1 cellular context compared by ENCODE assay signal in the genomic region with DNA sequence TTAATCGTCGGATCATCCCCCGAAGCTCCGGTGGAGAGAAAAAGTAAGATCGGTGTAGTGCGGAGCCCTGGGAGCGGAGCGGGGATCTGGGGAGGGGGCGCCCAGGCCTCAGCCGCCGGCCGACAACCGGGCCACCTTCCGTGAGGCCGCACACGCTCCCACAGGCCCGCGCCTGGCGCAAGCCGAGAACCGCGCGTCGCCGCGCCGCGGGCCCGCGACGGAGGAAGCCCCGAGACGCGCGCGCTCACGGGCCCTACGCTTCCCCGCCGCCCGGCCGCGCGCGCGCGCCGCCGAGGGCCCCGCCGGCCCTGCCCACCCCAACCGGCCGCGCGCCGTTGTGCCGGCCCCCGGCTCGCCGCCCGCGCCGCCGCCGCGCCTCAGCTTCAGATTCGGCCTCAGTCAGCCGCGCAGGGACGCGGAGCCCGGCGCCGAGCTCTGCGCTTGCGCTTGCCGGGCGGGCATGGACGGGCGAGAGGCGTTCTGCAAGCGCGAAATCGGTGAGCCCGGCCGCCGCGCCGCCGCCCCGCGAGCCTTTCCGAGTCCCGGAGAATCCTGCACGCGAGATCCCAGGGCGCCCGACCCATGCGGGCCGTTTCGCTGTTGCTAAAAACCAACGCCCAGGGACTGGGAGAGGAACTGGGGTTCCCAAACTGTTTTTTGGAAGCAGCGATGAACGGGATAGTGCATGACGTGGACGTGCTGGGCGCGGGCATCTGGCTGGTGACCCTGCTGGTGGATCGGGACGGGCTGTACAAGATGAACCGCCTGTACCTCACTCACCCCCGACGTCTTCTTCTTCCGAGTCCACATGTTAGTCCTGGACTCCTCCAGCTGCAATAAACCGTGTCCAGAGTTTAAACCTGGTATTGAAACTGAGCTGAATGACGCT.
TF ChIP-seq lines count a peak whose summit lies in the region.

No MANE protein-coding gene starts in this region.

TF ChIP-seq in HepG2, 621 proteins besides CTCF, POLR2A, EP300 and RAD21 (continued from another document):
- 0 out of 2 replicates have a peak, but pooled peaks have one; percentile 53 for TF ChIP-seq ZMAT3 (CRISPR knock-in tag; conservative IDR thresholded peaks at IDR 0.05)
- TF ChIP-seq REL (CRISPR knock-in tag; conservative IDR thresholded peaks at IDR 0.05) = no peak
- TF ChIP-seq HNRNPLL (IDR thresholded peaks at IDR 0.05; ENCODE audit: low read depth, low read length, poor library complexity, severe bottlenecking) = peak; percentile 52
- TF ChIP-seq, protein P1, sequence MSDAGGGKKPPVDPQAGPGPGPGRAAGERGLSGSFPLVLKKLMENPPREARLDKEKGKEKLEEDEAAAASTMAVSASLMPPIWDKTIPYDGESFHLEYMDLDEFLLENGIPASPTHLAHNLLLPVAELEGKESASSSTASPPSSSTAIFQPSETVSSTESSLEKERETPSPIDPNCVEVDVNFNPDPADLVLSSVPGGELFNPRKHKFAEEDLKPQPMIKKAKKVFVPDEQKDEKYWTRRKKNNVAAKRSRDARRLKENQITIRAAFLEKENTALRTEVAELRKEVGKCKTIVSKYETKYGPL (CRISPR knock-in tag; IDR thresholded peaks at IDR 0.05) = no peak
- no peak for TF ChIP-seq ZNF775 (CRISPR knock-in tag; IDR thresholded peaks at IDR 0.05; ENCODE audit: borderline replicate concordance)
- TF ChIP-seq, protein P2, sequence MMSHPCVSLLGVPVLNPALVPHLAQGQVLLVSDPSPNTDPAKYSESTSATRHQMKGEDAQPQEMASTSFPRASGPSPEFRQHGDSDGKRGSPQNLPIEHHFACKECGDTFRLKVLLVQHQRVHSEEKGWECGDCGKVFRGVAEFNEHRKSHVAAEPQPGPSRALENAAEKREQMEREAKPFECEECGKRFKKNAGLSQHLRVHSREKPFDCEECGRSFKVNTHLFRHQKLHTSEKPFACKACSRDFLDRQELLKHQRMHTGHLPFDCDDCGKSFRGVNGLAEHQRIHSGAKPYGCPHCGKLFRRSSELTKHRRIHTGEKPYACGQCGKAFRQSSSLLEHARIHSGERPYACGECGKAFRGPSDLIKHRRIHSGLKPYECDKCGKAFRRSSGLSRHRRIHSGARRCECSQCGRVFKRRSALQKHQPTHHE (CRISPR knock-in tag; IDR thresholded peaks at IDR 0.05; ENCODE audit: borderline replicate concordance) = no peak
- TF ChIP-seq ZNF607 (CRISPR knock-in tag; IDR thresholded peaks at IDR 0.05; ENCODE audit: borderline replicate concordance) = no peak; the same call in 1 of the 2 replicates
- TF ChIP-seq MIER2 (CRISPR knock-in tag; IDR thresholded peaks at IDR 0.05) = no peak
- TF ChIP-seq ZNF207 (IDR thresholded peaks at IDR 0.05; ENCODE audit: borderline replicate concordance) = no peak
- TF ChIP-seq, protein P3, sequence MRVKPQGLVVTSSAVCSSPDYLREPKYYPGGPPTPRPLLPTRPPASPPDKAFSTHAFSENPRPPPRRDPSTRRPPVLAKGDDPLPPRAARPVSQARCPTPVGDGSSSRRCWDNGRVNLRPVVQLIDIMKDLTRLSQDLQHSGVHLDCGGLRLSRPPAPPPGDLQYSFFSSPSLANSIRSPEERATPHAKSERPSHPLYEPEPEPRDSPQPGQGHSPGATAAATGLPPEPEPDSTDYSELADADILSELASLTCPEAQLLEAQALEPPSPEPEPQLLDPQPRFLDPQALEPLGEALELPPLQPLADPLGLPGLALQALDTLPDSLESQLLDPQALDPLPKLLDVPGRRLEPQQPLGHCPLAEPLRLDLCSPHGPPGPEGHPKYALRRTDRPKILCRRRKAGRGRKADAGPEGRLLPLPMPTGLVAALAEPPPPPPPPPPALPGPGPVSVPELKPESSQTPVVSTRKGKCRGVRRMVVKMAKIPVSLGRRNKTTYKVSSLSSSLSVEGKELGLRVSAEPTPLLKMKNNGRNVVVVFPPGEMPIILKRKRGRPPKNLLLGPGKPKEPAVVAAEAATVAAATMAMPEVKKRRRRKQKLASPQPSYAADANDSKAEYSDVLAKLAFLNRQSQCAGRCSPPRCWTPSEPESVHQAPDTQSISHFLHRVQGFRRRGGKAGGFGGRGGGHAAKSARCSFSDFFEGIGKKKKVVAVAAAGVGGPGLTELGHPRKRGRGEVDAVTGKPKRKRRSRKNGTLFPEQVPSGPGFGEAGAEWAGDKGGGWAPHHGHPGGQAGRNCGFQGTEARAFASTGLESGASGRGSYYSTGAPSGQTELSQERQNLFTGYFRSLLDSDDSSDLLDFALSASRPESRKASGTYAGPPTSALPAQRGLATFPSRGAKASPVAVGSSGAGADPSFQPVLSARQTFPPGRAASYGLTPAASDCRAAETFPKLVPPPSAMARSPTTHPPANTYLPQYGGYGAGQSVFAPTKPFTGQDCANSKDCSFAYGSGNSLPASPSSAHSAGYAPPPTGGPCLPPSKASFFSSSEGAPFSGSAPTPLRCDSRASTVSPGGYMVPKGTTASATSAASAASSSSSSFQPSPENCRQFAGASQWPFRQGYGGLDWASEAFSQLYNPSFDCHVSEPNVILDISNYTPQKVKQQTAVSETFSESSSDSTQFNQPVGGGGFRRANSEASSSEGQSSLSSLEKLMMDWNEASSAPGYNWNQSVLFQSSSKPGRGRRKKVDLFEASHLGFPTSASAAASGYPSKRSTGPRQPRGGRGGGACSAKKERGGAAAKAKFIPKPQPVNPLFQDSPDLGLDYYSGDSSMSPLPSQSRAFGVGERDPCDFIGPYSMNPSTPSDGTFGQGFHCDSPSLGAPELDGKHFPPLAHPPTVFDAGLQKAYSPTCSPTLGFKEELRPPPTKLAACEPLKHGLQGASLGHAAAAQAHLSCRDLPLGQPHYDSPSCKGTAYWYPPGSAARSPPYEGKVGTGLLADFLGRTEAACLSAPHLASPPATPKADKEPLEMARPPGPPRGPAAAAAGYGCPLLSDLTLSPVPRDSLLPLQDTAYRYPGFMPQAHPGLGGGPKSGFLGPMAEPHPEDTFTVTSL (CRISPR knock-in tag; IDR thresholded peaks at IDR 0.05; ENCODE audit: borderline replicate concordance) = no peak
- TF ChIP-seq NR2C2 (CRISPR knock-in tag; IDR thresholded peaks at IDR 0.05; ENCODE audit: borderline replicate concordance) = no peak
- TF ChIP-seq, protein P4, sequence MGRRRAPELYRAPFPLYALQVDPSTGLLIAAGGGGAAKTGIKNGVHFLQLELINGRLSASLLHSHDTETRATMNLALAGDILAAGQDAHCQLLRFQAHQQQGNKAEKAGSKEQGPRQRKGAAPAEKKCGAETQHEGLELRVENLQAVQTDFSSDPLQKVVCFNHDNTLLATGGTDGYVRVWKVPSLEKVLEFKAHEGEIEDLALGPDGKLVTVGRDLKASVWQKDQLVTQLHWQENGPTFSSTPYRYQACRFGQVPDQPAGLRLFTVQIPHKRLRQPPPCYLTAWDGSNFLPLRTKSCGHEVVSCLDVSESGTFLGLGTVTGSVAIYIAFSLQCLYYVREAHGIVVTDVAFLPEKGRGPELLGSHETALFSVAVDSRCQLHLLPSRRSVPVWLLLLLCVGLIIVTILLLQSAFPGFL (CRISPR knock-in tag; IDR thresholded peaks at IDR 0.05) = 0 out of 2 replicates have a peak, but pooled peaks have one; percentile 41
- TF ChIP-seq ZZZ3 (CRISPR knock-in tag; IDR thresholded peaks at IDR 0.05; ENCODE audit: borderline replicate concordance) = no peak
- TF ChIP-seq ZNF781 (CRISPR knock-in tag; IDR thresholded peaks at IDR 0.05; ENCODE audit: borderline replicate concordance, not compliant biosample characterization) = peak; percentile 87
- TF ChIP-seq ZSCAN21 (CRISPR knock-in tag; IDR thresholded peaks at IDR 0.05; ENCODE audit: borderline replicate concordance) = no peak; the same call in 1 of the 2 replicates
- TF ChIP-seq KDM4B (CRISPR knock-in tag; IDR thresholded peaks at IDR 0.05) = no peak
- TF ChIP-seq, protein P5, sequence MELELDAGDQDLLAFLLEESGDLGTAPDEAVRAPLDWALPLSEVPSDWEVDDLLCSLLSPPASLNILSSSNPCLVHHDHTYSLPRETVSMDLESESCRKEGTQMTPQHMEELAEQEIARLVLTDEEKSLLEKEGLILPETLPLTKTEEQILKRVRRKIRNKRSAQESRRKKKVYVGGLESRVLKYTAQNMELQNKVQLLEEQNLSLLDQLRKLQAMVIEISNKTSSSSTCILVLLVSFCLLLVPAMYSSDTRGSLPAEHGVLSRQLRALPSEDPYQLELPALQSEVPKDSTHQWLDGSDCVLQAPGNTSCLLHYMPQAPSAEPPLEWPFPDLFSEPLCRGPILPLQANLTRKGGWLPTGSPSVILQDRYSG (CRISPR knock-in tag; IDR thresholded peaks at IDR 0.05) = peak; percentile 28; the same call in 1 of the 2 replicates
- peak; percentile 54; the same call in 1 of the 2 replicates for TF ChIP-seq HMG20B (CRISPR knock-in tag; conservative IDR thresholded peaks at IDR 0.05)
- TF ChIP-seq NR2F6 (IDR thresholded peaks at IDR 0.05) = no peak
- no peak for TF ChIP-seq NR2F6 (CRISPR knock-in tag; IDR thresholded peaks at IDR 0.05)
- no peak for TF ChIP-seq ZNF468 (CRISPR knock-in tag; IDR thresholded peaks at IDR 0.05)
- TF ChIP-seq, protein P6, sequence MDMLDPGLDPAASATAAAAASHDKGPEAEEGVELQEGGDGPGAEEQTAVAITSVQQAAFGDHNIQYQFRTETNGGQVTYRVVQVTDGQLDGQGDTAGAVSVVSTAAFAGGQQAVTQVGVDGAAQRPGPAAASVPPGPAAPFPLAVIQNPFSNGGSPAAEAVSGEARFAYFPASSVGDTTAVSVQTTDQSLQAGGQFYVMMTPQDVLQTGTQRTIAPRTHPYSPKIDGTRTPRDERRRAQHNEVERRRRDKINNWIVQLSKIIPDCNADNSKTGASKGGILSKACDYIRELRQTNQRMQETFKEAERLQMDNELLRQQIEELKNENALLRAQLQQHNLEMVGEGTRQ (IDR thresholded peaks at IDR 0.05; ENCODE audit: low read depth, low read length) = no peak
- TF ChIP-seq, protein P6 (CRISPR knock-in tag; IDR thresholded peaks at IDR 0.05; ENCODE audit: borderline replicate concordance) = no peak
- TF ChIP-seq RARG (CRISPR knock-in tag; IDR thresholded peaks at IDR 0.05; ENCODE audit: low read depth) = peak; percentile 46; the same call in 1 of the 2 replicates
- TF ChIP-seq ZNF331 (CRISPR knock-in tag; IDR thresholded peaks at IDR 0.05) = peak; percentile 50
- TF ChIP-seq DPF2 (CRISPR knock-in tag; IDR thresholded peaks at IDR 0.05; ENCODE audit: borderline replicate concordance, low read depth) = no peak
- TF ChIP-seq, protein P7, sequence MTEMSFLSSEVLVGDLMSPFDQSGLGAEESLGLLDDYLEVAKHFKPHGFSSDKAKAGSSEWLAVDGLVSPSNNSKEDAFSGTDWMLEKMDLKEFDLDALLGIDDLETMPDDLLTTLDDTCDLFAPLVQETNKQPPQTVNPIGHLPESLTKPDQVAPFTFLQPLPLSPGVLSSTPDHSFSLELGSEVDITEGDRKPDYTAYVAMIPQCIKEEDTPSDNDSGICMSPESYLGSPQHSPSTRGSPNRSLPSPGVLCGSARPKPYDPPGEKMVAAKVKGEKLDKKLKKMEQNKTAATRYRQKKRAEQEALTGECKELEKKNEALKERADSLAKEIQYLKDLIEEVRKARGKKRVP (CRISPR knock-in tag; IDR thresholded peaks at IDR 0.05) = no peak
- TF ChIP-seq KLF12 (CRISPR knock-in tag; IDR thresholded peaks at IDR 0.05; ENCODE audit: borderline replicate concordance) = no peak
- TF ChIP-seq ZNF33B (CRISPR knock-in tag; IDR thresholded peaks at IDR 0.05) = no peak
- TF ChIP-seq ONECUT2 (CRISPR knock-in tag; IDR thresholded peaks at IDR 0.05) = no peak
- TF ChIP-seq CENPT (CRISPR knock-in tag; IDR thresholded peaks at IDR 0.05; ENCODE audit: low read depth) = no peak
- TF ChIP-seq SCMH1 (CRISPR knock-in tag; IDR thresholded peaks at IDR 0.05; ENCODE audit: borderline replicate concordance) = no peak
- TF ChIP-seq, protein P8, sequence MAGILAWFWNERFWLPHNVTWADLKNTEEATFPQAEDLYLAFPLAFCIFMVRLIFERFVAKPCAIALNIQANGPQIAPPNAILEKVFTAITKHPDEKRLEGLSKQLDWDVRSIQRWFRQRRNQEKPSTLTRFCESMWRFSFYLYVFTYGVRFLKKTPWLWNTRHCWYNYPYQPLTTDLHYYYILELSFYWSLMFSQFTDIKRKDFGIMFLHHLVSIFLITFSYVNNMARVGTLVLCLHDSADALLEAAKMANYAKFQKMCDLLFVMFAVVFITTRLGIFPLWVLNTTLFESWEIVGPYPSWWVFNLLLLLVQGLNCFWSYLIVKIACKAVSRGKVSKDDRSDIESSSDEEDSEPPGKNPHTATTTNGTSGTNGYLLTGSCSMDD (CRISPR knock-in tag; IDR thresholded peaks at IDR 0.05) = 0 out of 2 replicates have a peak, but pooled peaks have one; percentile 32
- TF ChIP-seq IRX3 (CRISPR knock-in tag; IDR thresholded peaks at IDR 0.05; ENCODE audit: borderline replicate concordance, low read depth) = no peak; the same call in 1 of the 2 replicates
- no peak for TF ChIP-seq ZBTB8A (CRISPR knock-in tag; IDR thresholded peaks at IDR 0.05; ENCODE audit: borderline replicate concordance, low read depth)
- TF ChIP-seq HOXD1 (CRISPR knock-in tag; IDR thresholded peaks at IDR 0.05) = 0 out of 2 replicates have a peak, but pooled peaks have one; percentile 30
